2 cellular contexts compared by ENCODE assay signal in genomic region chr5:22734907-22735306, GRCh38.
TF ChIP-seq lines count a peak whose summit lies in the region.

No MANE protein-coding gene starts in this region.

TF ChIP-seq in HepG2, 621 proteins besides CTCF, POLR2A, EP300 and RAD21 (continued from another document):
- peak; percentile 87 to 94 for TF ChIP-seq MAFK (conservative IDR thresholded peaks at IDR 0.05 in 1 of 2, IDR thresholded peaks at IDR 0.05 in 1 of 2; ENCODE audit: low read length in 2 of 2)
- peak; percentile 90 for TF ChIP-seq MAFF (IDR thresholded peaks at IDR 0.05; ENCODE audit: low read depth, low read length)

TF ChIP-seq in H1, 55 proteins besides CTCF, POLR2A, EP300 and RAD21 (continued from another document):
- TF ChIP-seq MAFK (IDR thresholded peaks at IDR 0.05; ENCODE audit: low read depth, low read length) (peak; percentile 43; the same call in 1 of the 2 replicates), YY1 (IDR thresholded peaks at IDR 0.05; ENCODE audit: low read depth, low read length) (no peak), KDM1A (IDR thresholded peaks at IDR 0.05; ENCODE audit: borderline replicate concordance, low read length) (no peak)
TF ChIP-seq in H1: peak in this region for 1.
